ENCODE assay signal across 9 cellular contexts in the genomic region with DNA sequence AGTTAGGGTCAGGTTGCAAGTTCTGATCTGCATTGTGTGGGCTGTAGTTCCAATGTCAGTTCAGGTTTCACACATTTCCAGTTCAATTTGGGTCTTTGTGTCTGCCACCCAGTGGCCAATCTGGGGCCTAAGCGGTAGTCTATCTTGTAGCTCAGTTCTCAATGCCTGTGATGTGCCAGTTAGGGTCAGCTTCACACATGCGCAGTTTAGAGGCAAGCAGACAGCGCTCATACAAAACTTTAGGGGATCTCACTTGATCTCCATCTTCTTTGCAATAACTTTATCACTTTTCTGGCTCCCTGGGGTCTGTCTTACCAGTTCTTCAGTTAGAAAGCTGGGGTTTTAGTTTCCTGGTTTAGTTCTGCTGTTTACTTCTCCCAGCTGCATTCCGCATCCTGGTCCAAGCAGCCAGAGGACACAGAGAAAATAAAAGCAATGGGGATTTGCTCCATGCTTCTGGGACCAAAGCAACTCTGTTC. TPM values are rescaled to one million over a fixed set of nuclear protein-coding genes. Genes with fewer than 3 reads are reported as not detected.
DNase-seq lines count a peak whose midpoint lies in the region; ATAC-seq and TF ChIP-seq lines count a peak whose summit lies in the region.
"Had no signal": no experiment of that assay in that cellular context is flagged by ENCODE, and none has a peak within 500 bp of the region (broad histone marks: within the 10 kb centered on the region; RNA-seq: fewer than 3 reads in every experiment).

No MANE protein-coding gene starts in this region.

- H3K9me3 Mint-ChIP-seq in endothelial cell (ENCODE audit: unreplicated experiment) = peaks cover 11% of the 10 kb centered on the region

- peaks cover 21% of the 10 kb centered on the region for H3K9me3 ChIP-seq in mesodermal cell (ENCODE audit: control insufficient read depth, low read length)

- no peak overlapping the region for H3K4me3 Mint-ChIP-seq in endothelial cell (ENCODE audit: unreplicated experiment)

- no peaks in the 10 kb centered on the region for H3K4me1 Mint-ChIP-seq in endothelial cell (ENCODE audit: unreplicated experiment)

- H3K36me3 Mint-ChIP-seq in endothelial cell (ENCODE audit: low read depth, unreplicated experiment) = peaks cover 11% of the 10 kb centered on the region
- H3K36me3 Mint-ChIP-seq: IgD-negative memory B cell had no signal

- DNase-seq in C1 segment of cervical spinal cord (lab: John Stamatoyannopoulos, UW) = peak in 12 of 14 donors; percentile 38 to 81 (median 71)
- peak; percentile 45 for DNase-seq in NCI-H774 (lab: John Stamatoyannopoulos, UW)
- peak; percentile 29 to 35 for DNase-seq in activated CD8-positive, alpha-beta memory T cell treated with anti-CD3 and anti-CD28 coated beads for 1 hour (ENCODE audit: extremely low read depth in 1 of 2, low read depth in 1 of 2)
- DNase-seq in endothelial cell (ENCODE audit: low spot score) = peak; percentile 63
- DNase-seq in stimulated activated CD8-positive, alpha-beta memory T cell treated with anti-CD3 and anti-CD28 coated beads, Interleukin-7, amount 100 ng/mL, for 1 hour (ENCODE audit: low read depth in 2 of 2) = peak; percentile 22 to 25

- peak; percentile 97 for ATAC-seq in GM19328 (IDR thresholded peaks at IDR 0.05; ENCODE audit: unreplicated experiment)
- peak; percentile 100 for ATAC-seq in HG03442 (IDR thresholded peaks at IDR 0.05; ENCODE audit: unreplicated experiment)

- no peak overlapping the region for H3K4me3 ChIP-seq in mesodermal cell (ENCODE audit: extremely low read depth, insufficient read depth, low read length, poor library complexity, severe bottlenecking)

- no peaks in the 10 kb centered on the region for H3K27me3 Mint-ChIP-seq in endothelial cell (ENCODE audit: unreplicated experiment)
- H3K27me3 Mint-ChIP-seq: IgD-negative memory B cell had no signal

- no peaks in the 10 kb centered on the region for H3K36me3 ChIP-seq in mesodermal cell (ENCODE audit: control insufficient read depth, insufficient read depth, low read length)

- TF ChIP-seq CTCF in endothelial cell (IDR thresholded peaks at IDR 0.05; ENCODE audit: unreplicated experiment) = peak; percentile 36

- WGBS in mesodermal cell (ENCODE audit: insufficient coverage in 2 of 2), 2 experiments = 40 to 56% methylated on average over 4 of the region's 4 CpGs

- H3K4me1 ChIP-seq in mesodermal cell (ENCODE audit: control insufficient read depth, insufficient read depth, low read length, poor library complexity, severe bottlenecking) = peaks cover 2% of the 10 kb centered on the region

- H3K27ac Mint-ChIP-seq in endothelial cell (ENCODE audit: unreplicated experiment) = peak overlapping the region; percentile 7
- H3K27ac Mint-ChIP-seq: IgD-negative memory B cell had no signal

- H3K27ac ChIP-seq in mesodermal cell (ENCODE audit: low read depth, low read length, severe bottlenecking) = peak overlapping the region; percentile 4

RNA-seq across cellular contexts. Expression of gene ZNF24, which starts 11.0 kb away (rescaled TPM):
- 50.1 TPM for total RNA-seq in endothelial cell (ENCODE audit: unreplicated experiment)
- polyA plus RNA-seq in mesodermal cell (2013, experiment 1 of 2) = 40.7 TPM
- 45.6 TPM for polyA plus RNA-seq in mesodermal cell (2013, experiment 2 of 2)

RNA-seq across cellular contexts. Expression of gene ZNF396, which starts 22.0 kb away (rescaled TPM):
- 0.92 TPM for total RNA-seq in endothelial cell (ENCODE audit: unreplicated experiment)
- polyA plus RNA-seq in mesodermal cell (2013, experiment 1 of 2) = 1.9 TPM
- 2.1 TPM for polyA plus RNA-seq in mesodermal cell (2013, experiment 2 of 2)
